1 cellular context compared by ENCODE assay signal in genomic region chr1:27397749-27398148, GRCh38.
A peak's percentile ranks its signal among the peaks of the same experiment; 100 is the strongest.
TF ChIP-seq lines count a peak whose summit lies in the region.

No MANE protein-coding gene starts in this region.

TF ChIP-seq in WTC11, 78 proteins besides CTCF, POLR2A, EP300 and RAD21 (continued from another document):
- TF ChIP-seq ATF6 (CRISPR knock-in tag; IDR thresholded peaks at IDR 0.05) = no peak
- TF ChIP-seq ZNF121 (CRISPR knock-in tag; IDR thresholded peaks at IDR 0.05) = 0 out of 2 replicates have a peak, but pooled peaks have one; percentile 30
- no peak for TF ChIP-seq NR1H2 (CRISPR knock-in tag; IDR thresholded peaks at IDR 0.05)
- TF ChIP-seq E2F5 (CRISPR knock-in tag; IDR thresholded peaks at IDR 0.05) = no peak
- TF ChIP-seq ZMAT4 (CRISPR knock-in tag; IDR thresholded peaks at IDR 0.05) = no peak
